In the genomic region with DNA sequence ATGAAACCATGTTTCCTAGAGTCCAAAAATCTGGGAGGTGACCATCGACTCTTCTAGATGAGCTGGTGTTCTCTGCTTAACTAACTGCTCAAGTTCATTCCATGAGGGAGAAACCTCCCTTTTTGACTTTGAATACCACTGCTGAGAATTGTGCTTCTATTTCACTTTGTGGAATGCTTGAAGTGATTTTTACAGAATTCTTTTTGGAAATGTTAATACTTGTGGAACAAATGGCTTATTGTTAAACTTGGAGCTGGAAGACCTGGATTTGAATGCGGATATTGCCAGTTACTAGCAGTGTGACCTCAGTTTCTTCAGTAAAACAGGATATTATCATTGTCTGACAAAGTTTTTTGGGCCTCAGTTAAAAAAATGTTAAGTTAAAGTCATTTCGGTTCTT, we compare ENCODE assay signal across 22 cellular contexts. TPM values are rescaled to one million over a fixed set of nuclear protein-coding genes. Genes with fewer than 3 reads are reported as not detected.
A peak's percentile ranks its signal among the peaks of the same experiment; 100 is the strongest.
DNase-seq lines count a peak whose midpoint lies in the region; ATAC-seq, FAIRE-seq and TF ChIP-seq lines count a peak whose summit lies in the region.
"Had no signal": no experiment of that assay in that cellular context is flagged by ENCODE, and none has a peak within 500 bp of the region (broad histone marks: within the 10 kb centered on the region; RNA-seq: fewer than 3 reads in every experiment).

No MANE protein-coding gene starts in this region.

- no peak overlapping the region for H3K4ac ChIP-seq in H1 (replicated peaks; ENCODE audit: insufficient read length, low read depth, low read length)

- TF ChIP-seq CTCF in mammary epithelial cell (conservative IDR thresholded peaks at IDR 0.05 in 1 of 2, IDR thresholded peaks at IDR 0.05 in 1 of 2; ENCODE audit: extremely low read depth in 1 of 2, insufficient read depth in 1 of 2, low read depth in 1 of 2, low read length in 2 of 2): no peak
- TF ChIP-seq CTCF in breast epithelium (IDR thresholded peaks at IDR 0.05): no peak
- TF ChIP-seq CTCF in H1 (IDR thresholded peaks at IDR 0.05; ENCODE audit: control extremely low read depth in 1 of 3, insufficient read depth in 1 of 3, low read depth in 1 of 3, low read length in 3 of 3): no peak
- TF ChIP-seq CTCF in osteoblast (IDR thresholded peaks at IDR 0.05; ENCODE audit: extremely low read depth, low read depth, low read length): no peak

- H4K5ac ChIP-seq in H1 (ENCODE audit: insufficient read length, low read depth, low read length): no peak overlapping the region

- H3K27ac ChIP-seq in mammary epithelial cell (ENCODE audit: insufficient read depth, low read depth, low read length) (no peak overlapping the region), breast epithelium (no peak overlapping the region), H1 (ENCODE audit: low read depth, low read length) (no peak overlapping the region), osteoblast (ENCODE audit: low read depth, low read length) (no peak overlapping the region), SJCRH30 (no peak overlapping the region)
- H3K27ac ChIP-seq: 22Rv1, BLaER1, C4-2B, GM23248 had no signal

- H3K23me2 ChIP-seq in H1 (ENCODE audit: low read depth, low read length): no peaks in the 10 kb centered on the region

- H2BK15ac ChIP-seq in H1 (ENCODE audit: low read length): no peak overlapping the region

- H4K20me1 ChIP-seq in mammary epithelial cell (ENCODE audit: insufficient read depth, low read length): no peaks in the 10 kb centered on the region
- no peaks in the 10 kb centered on the region for H4K20me1 ChIP-seq in H1 (replicated peaks in 1 of 2; ENCODE audit: control insufficient read depth in 1 of 2, insufficient read depth in 2 of 2, low read length in 2 of 2)
- no peaks in the 10 kb centered on the region for H4K20me1 ChIP-seq in osteoblast (ENCODE audit: insufficient read depth, low read length)
- H4K20me1 ChIP-seq: BLaER1 had no signal

- no peaks in the 10 kb centered on the region for H3K79me2 ChIP-seq in mammary epithelial cell (ENCODE audit: insufficient read depth, low read length)
- H3K79me2 ChIP-seq in H1 (ENCODE audit: control insufficient read depth in 1 of 2, insufficient read depth in 2 of 2, low read length in 2 of 2): no peaks in the 10 kb centered on the region
- no peaks in the 10 kb centered on the region for H3K79me2 ChIP-seq in osteoblast (ENCODE audit: insufficient read depth, low read length)

- BruUV-seq in mammary epithelial cell (replicated peaks; lab: Mats Ljungman, UMichigan): no TSS peak

- no peak overlapping the region for H2BK12ac ChIP-seq in H1 (ENCODE audit: low read depth, low read length)

- no peak overlapping the region for H4K8ac ChIP-seq in H1 (ENCODE audit: extremely low read depth, insufficient read depth, low read length)

- FAIRE-seq in H1 (lab: Jason Lieb, UNC): no peak
- FAIRE-seq: D721Med, GM12878, GM19239, H54 had no signal

- no peak overlapping the region for H3K4me3 ChIP-seq in mammary epithelial cell (replicated peaks in 1 of 3; ENCODE audit: insufficient read depth in 1 of 3, low read depth in 2 of 3, low read length in 3 of 3)
- H3K4me3 ChIP-seq in breast epithelium: no peak overlapping the region
- no peak overlapping the region for H3K4me3 ChIP-seq in H1 (ENCODE audit: extremely low read depth in 1 of 4, insufficient read depth in 2 of 4, low read depth in 3 of 4, low read length in 4 of 4)
- no peak overlapping the region for H3K4me3 ChIP-seq in osteoblast (ENCODE audit: insufficient read depth, low read length)
- H3K4me3 ChIP-seq in SJCRH30: no peak overlapping the region
- H3K4me3 ChIP-seq: BLaER1, GM12878, GM23248, HAP-1 had no signal

- no peak overlapping the region for H2BK20ac ChIP-seq in H1 (ENCODE audit: low read length)

- no peak overlapping the region for H3K23ac ChIP-seq in H1 (ENCODE audit: insufficient read length)

- in situ Hi-C loops in mammary epithelial cell (cut with MboI; ENCODE audit: low sequenced_read_pairs in 2 of 2): no loop called here

- H3K9me3 ChIP-seq in mammary epithelial cell (replicated peaks; ENCODE audit: insufficient read depth, low read length) (no peaks in the 10 kb centered on the region), breast epithelium (no peaks in the 10 kb centered on the region), H1 (ENCODE audit: insufficient read depth in 2 of 2, low read depth in 1 of 2, low read length in 1 of 2) (no peaks in the 10 kb centered on the region), osteoblast (ENCODE audit: low read depth, low read length) (no peaks in the 10 kb centered on the region), SJCRH30 (replicated peaks) (peaks cover 3% of the 10 kb centered on the region; the same call in 1 of the 2 replicates)
- H3K9me3 ChIP-seq: BLaER1, HAP-1 had no signal

- CTCF ChIA-PET in mammary epithelial cell (lab: Charles Lee; ENCODE audit: low non-redundant PET): no interaction called here
- CTCF ChIA-PET in H1 (lab: Charles Lee; ENCODE audit: partially characterized antibody): interaction anchor here (0.7 kb wide), 1 partner anchor 36 kb away, joined by 3 read pairs; no protein-coding TSS in a partner anchor

- H3K56ac ChIP-seq in H1 (replicated peaks; ENCODE audit: insufficient read length, low read depth, low read length): no peak overlapping the region

- H3K4me1 ChIP-seq in mammary epithelial cell (ENCODE audit: insufficient read depth, low read length): peaks cover 10% of the 10 kb centered on the region
- no peaks in the 10 kb centered on the region for H3K4me1 ChIP-seq in breast epithelium
- H3K4me1 ChIP-seq in H1 (replicated peaks in 1 of 4; ENCODE audit: control insufficient read depth in 3 of 4, insufficient read depth in 4 of 4, low read length in 3 of 4): peaks cover 0 to 6% (median 0%) of the 10 kb centered on the region in 4 experiments; a peak in 1 of 7 replicates
- no peaks in the 10 kb centered on the region for H3K4me1 ChIP-seq in osteoblast (ENCODE audit: insufficient read depth, low read length)
- no peaks in the 10 kb centered on the region for H3K4me1 ChIP-seq in SJCRH30
- H3K4me1 ChIP-seq: BLaER1 had no signal

- H2BK120ac ChIP-seq in H1 (replicated peaks; ENCODE audit: low read depth, low read length): no peak overlapping the region

- H2AK5ac ChIP-seq in H1 (ENCODE audit: low read depth, low read length): no peak overlapping the region

- no peak overlapping the region for H3K4me2 ChIP-seq in mammary epithelial cell (ENCODE audit: insufficient read depth, low read depth, low read length)
- no peak overlapping the region; a peak in 1 of 4 replicates for H3K4me2 ChIP-seq in H1 (ENCODE audit: insufficient read depth in 1 of 2, low read depth in 2 of 2, low read length in 2 of 2)
- H3K4me2 ChIP-seq in osteoblast (ENCODE audit: insufficient read depth, low read length): no peak overlapping the region
- H3K4me2 ChIP-seq: BLaER1 had no signal

- no peak overlapping the region for H2BK5ac ChIP-seq in H1 (ENCODE audit: low read depth, low read length)

- TF ChIP-seq POLR2A in breast epithelium (IDR thresholded peaks at IDR 0.05) (no peak), H1 (IDR thresholded peaks at IDR 0.05; ENCODE audit: control extremely low read depth in 1 of 2, low read depth in 2 of 2, low read length in 2 of 2) (no peak)

- TF ChIP-seq RAD21 in H1 (IDR thresholded peaks at IDR 0.05 in 1 of 2, conservative IDR thresholded peaks at IDR 0.05 in 1 of 2; ENCODE audit: low read depth in 2 of 2, low read length in 2 of 2): no peak

- dilution Hi-C loops in mammary epithelial cell (cut with HindIII; ENCODE audit: low sequenced_read_pairs): no loop called here

- H3K79me1 ChIP-seq in H1 (ENCODE audit: low read depth, low read length): no peaks in the 10 kb centered on the region

- H3K27me3 ChIP-seq in mammary epithelial cell (ENCODE audit: insufficient read depth, low read length) (no peaks in the 10 kb centered on the region), breast epithelium (no peaks in the 10 kb centered on the region), H1 (replicated peaks in 1 of 4; ENCODE audit: control insufficient read depth in 3 of 4, extremely low read depth in 1 of 4, insufficient read depth in 3 of 4, low read length in 3 of 4) (no peaks in the 10 kb centered on the region), osteoblast (ENCODE audit: insufficient read depth, low read length) (no peaks in the 10 kb centered on the region), SJCRH30 (no peaks in the 10 kb centered on the region)
- H3K27me3 ChIP-seq: BLaER1 had no signal

- POLR2A ChIA-PET in H1 (lab: Charles Lee; ENCODE audit: partially characterized antibody): no interaction called here

- ATAC-seq in HG02973 (IDR thresholded peaks at IDR 0.05; ENCODE audit: unreplicated experiment): no peak
- ATAC-seq: CD8-positive, alpha-beta T cell; GM12878 had no signal

- peak overlapping the region; percentile 8 for H2AFZ ChIP-seq in mammary epithelial cell (ENCODE audit: low read depth, low read length)
- H2AFZ ChIP-seq in H1 (ENCODE audit: low read length): 0 out of 2 replicates have a peak overlapping the region, but pooled peaks have one; percentile 1
- H2AFZ ChIP-seq in osteoblast (ENCODE audit: low read length): no peak overlapping the region
- H2AFZ ChIP-seq: GM23248 had no signal

- no peak overlapping the region for H4K91ac ChIP-seq in H1 (replicated peaks; ENCODE audit: insufficient read length, low read length)

- TF ChIP-seq EP300 in H1 (IDR thresholded peaks at IDR 0.05; ENCODE audit: borderline replicate concordance in 1 of 2, low read depth in 2 of 2, low read length in 2 of 2): no peak

- H3K36me3 ChIP-seq in mammary epithelial cell (ENCODE audit: insufficient read depth, low read length) (no peaks in the 10 kb centered on the region), breast epithelium (no peaks in the 10 kb centered on the region), H1 (ENCODE audit: control insufficient read depth in 2 of 4, insufficient read depth in 4 of 4, low read length in 3 of 4) (no peaks in the 10 kb centered on the region), osteoblast (ENCODE audit: insufficient read depth, low read length) (no peaks in the 10 kb centered on the region), SJCRH30 (no peaks in the 10 kb centered on the region)
- H3K36me3 ChIP-seq: BLaER1, HAP-1 had no signal

- H3K9ac ChIP-seq in mammary epithelial cell (ENCODE audit: insufficient read depth, low read length) (no peak overlapping the region), H1 (replicated peaks in 1 of 4; ENCODE audit: extremely low read depth in 1 of 4, low read depth in 3 of 4, low read length in 3 of 4) (no peak overlapping the region)
- H3K9ac ChIP-seq: BLaER1, GM23248 had no signal

- H3K18ac ChIP-seq in H1 (ENCODE audit: extremely low read depth, low read length): no peak overlapping the region

- intact Hi-C loops in mammary epithelial cell (cut with micrococcal nuclease) (no loop called here), breast epithelium (cut with DNase I; ENCODE audit: low total_unique reads) (no loop called here)

- no peak overlapping the region for H3K14ac ChIP-seq in H1 (ENCODE audit: insufficient read length)

- WGBS in mammary epithelial cell (ENCODE audit: low coverage, missing lambda C conversion rate): 13% methylated on average over 3 of the region's 3 CpGs
- 77% methylated on average over 3 of the region's 3 CpGs; no CpG with 5 or more reads in 1 of the 2 experiments for WGBS in H1 (ENCODE audit: extremely low coverage in 1 of 2, insufficient coverage in 1 of 2, insufficient read length in 1 of 2, insufficient replicate concordance in 2 of 2, low coverage in 1 of 2, low lambda C conversion rate in 2 of 2, missing lambda C conversion rate in 1 of 2), 2 experiments

- no peak for DNase-seq in mammary epithelial cell
- no peak for DNase-seq in breast epithelium (ENCODE audit: low spot score in 2 of 2)
- DNase-seq in H1 (ENCODE audit: low read depth in 1 of 2, low spot score in 2 of 2): no peak
- peak; percentile 36 for DNase-seq in osteoblast (ENCODE audit: insufficient read length, low spot score, missing footprints)
- no peak for DNase-seq in SJCRH30
- DNase-seq: CD4-positive, CD25-positive, alpha-beta regulatory T cell; CD8-positive, alpha-beta T cell; DMS 273 treated with DMSO at 0.1 percent for 48 hours; DMS79; EL; GDM1; GM23248; HFFc6 had no signal

RNA-seq across cellular contexts. Expression of a gene that starts 36.5 kb away (rescaled TPM):
- total RNA-seq in mammary epithelial cell (1,000 to 10,000 TPM; 1,070 to 1,289 TPM), breast epithelium (100 to 1,000 TPM; 270 to 546 (median 383) TPM), osteoblast (344 and 373 TPM in 2 replicates)
- polyA plus RNA-seq in mammary epithelial cell (1,292 TPM), H1 (2011; rRNA removed) (365 and 375 TPM in 2 replicates)
- 830 TPM for polyA minus RNA-seq in mammary epithelial cell
- 544 and 551 TPM in 2 replicates for total RNA-seq in H1 (2021; fragmentation: NEBNext Ultra II Directional; extraction: Animal tissue kit (Norgen Biotek cat#: 25700))
- polyA plus RNA-seq in H1 (2011; cell fraction: cytosol; rRNA removed): 520 TPM
- polyA plus RNA-seq in H1 (2011; cell fraction: nucleus; rRNA removed): 493 TPM
- 377 to 549 TPM (median 468 TPM) in 4 replicates for polyA plus RNA-seq in H1 (2012, experiment 1 of 2)
- polyA plus RNA-seq in H1 (2012, experiment 2 of 2): 50.8 TPM
- 968 TPM for polyA plus RNA-seq in H1 (2013, experiment 1 of 2)
- polyA plus RNA-seq in H1 (2013, experiment 2 of 2): 921 TPM
- 595 and 720 TPM in 2 replicates for polyA minus RNA-seq in H1 (2011; rRNA and poly(A)+ RNA removed)
- 232 TPM for polyA minus RNA-seq in H1 (2011; cell fraction: cytosol; rRNA and poly(A)+ RNA removed)
- polyA minus RNA-seq in H1 (2011; cell fraction: nucleus; rRNA and poly(A)+ RNA removed): 416 TPM
- total RNA-seq in SJCRH30 (2014; rRNA removed; shearing (Covaris generic)): 369 and 399 TPM in 2 replicates
